8 cellular contexts compared by ENCODE assay signal in the genomic region with DNA sequence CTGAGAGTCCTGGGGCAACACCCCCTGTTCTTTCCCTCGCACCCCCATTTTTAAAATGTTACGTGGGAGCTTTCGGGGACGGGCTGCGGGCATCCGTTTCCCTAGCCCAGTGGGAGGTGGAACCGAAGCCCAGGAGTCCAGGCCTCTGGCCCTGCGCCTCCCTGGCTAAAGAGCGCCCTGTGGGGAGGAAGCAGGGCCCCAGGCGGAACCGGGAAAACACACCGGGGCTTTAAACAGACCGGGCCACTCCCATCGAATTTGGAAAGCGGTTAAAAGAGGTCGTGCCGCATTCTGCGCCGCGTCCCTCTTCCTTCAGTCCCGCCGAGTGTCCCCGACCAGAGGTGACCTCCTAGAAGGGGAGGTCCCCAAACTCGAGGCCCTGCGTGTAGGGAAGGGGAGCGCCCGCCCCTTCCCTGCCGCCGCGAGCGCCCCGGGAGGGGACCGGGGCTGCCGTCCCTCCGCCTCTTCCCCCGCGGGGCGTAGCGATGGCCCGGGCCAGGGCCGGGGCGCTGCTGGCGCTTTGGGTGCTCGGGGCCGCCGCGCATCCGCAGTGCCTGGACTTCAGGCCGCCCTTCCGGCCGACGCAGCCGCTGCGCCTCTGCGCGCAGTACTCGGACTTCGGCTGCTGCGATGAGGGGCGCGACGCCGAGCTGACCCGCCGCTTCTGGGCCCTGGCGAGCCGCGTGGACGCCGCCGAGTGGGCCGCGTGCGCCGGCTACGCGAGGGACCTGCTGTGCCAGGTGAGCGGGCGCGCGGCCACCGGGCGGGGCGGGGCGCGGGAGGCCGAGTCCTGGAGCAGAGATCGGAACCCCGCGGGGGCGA. TPM values are rescaled to one million over a fixed set of nuclear protein-coding genes. Genes with fewer than 3 reads are reported as not detected.
DNase-seq lines count a peak whose midpoint lies in the region; ATAC-seq and TF ChIP-seq lines count a peak whose summit lies in the region.

Gene HHIPL1, plus strand, starts transcription at position 407 of the 822 bp plus-strand sequence. Its CDS starts 79 bp downstream, at position 486.

- CTCF ChIA-PET in WTC11 (lab: Charles Lee): no interaction called here

- no peaks in the 10 kb centered on the region for H3K9me3 Mint-ChIP-seq in WTC11

- no peak within 1 kb of the TSS for H3K27ac Mint-ChIP-seq in WTC11

- POLR2A ChIA-PET in WTC11 (lab: Charles Lee): no interaction called here

- H3K4me1 Mint-ChIP-seq in WTC11: peaks cover 5% of the 10 kb centered on the region

- peaks cover 37% of the 10 kb centered on the region for H3K27me3 Mint-ChIP-seq in WTC11 (ENCODE audit: low read depth)

- peak within 1 kb of the TSS; percentile 59 for H3K4me3 Mint-ChIP-seq in WTC11

- no peaks in the 10 kb centered on the region for H3K36me3 Mint-ChIP-seq in WTC11

- intact Hi-C loops in left cardiac atrium (cut with DNase I) (no loop called here), posterior vena cava (cut with DNase I) (no loop called here)

- TF ChIP-seq CTCF in WTC11 (IDR thresholded peaks at IDR 0.05) (no peak), GM20000 (IDR thresholded peaks at IDR 0.05; ENCODE audit: extremely low read depth, missing control alignments) (no peak)

- DNase-seq in CD1c-positive myeloid dendritic cell (ENCODE audit: extremely low spot score): peak; percentile 4
- peak; percentile 42 for DNase-seq in WTC11 (ENCODE audit: low spot score)
- peak; percentile 49 for DNase-seq in left cardiac atrium
- DNase-seq in posterior vena cava (ENCODE audit: low spot score): no peak
- DNase-seq in GM20000 (ENCODE audit: low spot score): no peak
- DNase-seq in mucosa of gallbladder (ENCODE audit: low spot score): no peak

- ATAC-seq in WTC11 (peak; percentile 71), left cardiac atrium (peak; percentile 74 to 80), GM21786 (IDR thresholded peaks at IDR 0.05; ENCODE audit: unreplicated experiment) (no peak), GM18519 (IDR thresholded peaks at IDR 0.05; ENCODE audit: low FRiP score, unreplicated experiment) (no peak)

TF ChIP-seq in WTC11, 78 proteins besides CTCF, POLR2A, EP300 and RAD21 (continues in another document):
- TF ChIP-seq, protein P1, sequence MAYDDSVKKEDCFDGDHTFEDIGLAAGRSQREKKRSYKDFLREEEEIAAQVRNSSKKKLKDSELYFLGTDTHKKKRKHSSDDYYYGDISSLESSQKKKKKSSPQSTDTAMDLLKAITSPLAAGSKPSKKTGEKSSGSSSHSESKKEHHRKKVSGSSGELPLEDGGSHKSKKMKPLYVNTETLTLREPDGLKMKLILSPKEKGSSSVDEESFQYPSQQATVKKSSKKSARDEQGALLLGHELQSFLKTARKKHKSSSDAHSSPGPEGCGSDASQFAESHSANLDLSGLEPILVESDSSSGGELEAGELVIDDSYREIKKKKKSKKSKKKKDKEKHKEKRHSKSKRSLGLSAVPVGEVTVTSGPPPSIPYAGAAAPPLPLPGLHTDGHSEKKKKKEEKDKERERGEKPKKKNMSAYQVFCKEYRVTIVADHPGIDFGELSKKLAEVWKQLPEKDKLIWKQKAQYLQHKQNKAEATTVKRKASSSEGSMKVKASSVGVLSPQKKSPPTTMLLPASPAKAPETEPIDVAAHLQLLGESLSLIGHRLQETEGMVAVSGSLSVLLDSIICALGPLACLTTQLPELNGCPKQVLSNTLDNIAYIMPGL (CRISPR knock-in tag; IDR thresholded peaks at IDR 0.05): no peak; the same call in 1 of the 2 replicates
- TF ChIP-seq USF1 (CRISPR knock-in tag; IDR thresholded peaks at IDR 0.05) (peak; percentile 24; the same call in 1 of the 2 replicates), ZNF425 (CRISPR knock-in tag; conservative IDR thresholded peaks at IDR 0.05) (no peak), ATF2 (CRISPR knock-in tag; IDR thresholded peaks at IDR 0.05; ENCODE audit: borderline replicate concordance, low read depth) (no peak), NFE2L1 (CRISPR knock-in tag; IDR thresholded peaks at IDR 0.05) (no peak; the same call in 1 of the 2 replicates), CBFB (CRISPR knock-in tag; IDR thresholded peaks at IDR 0.05; ENCODE audit: low read depth) (no peak), TCF7 (CRISPR knock-in tag; IDR thresholded peaks at IDR 0.05; ENCODE audit: low read depth) (peak; percentile 88; the same call in 1 of the 2 replicates), E2F5 (CRISPR knock-in tag; IDR thresholded peaks at IDR 0.05) (peak; percentile 56; the same call in 1 of the 2 replicates), NR2C2 (CRISPR knock-in tag; IDR thresholded peaks at IDR 0.05) (0 out of 2 replicates have a peak, but pooled peaks have one; percentile 25)
- TF ChIP-seq, protein P2, sequence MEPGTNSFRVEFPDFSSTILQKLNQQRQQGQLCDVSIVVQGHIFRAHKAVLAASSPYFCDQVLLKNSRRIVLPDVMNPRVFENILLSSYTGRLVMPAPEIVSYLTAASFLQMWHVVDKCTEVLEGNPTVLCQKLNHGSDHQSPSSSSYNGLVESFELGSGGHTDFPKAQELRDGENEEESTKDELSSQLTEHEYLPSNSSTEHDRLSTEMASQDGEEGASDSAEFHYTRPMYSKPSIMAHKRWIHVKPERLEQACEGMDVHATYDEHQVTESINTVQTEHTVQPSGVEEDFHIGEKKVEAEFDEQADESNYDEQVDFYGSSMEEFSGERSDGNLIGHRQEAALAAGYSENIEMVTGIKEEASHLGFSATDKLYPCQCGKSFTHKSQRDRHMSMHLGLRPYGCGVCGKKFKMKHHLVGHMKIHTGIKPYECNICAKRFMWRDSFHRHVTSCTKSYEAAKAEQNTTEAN (CRISPR knock-in tag; IDR thresholded peaks at IDR 0.05): 0 out of 2 replicates have a peak, but pooled peaks have one; percentile 33

RNA-seq across cellular contexts. Expression of gene HHIPL1, which starts in this region (rescaled TPM):
- total RNA-seq in WTC11 (2021) (1.2 to 2.0 TPM (median 1.5 TPM) in 3 replicates), left cardiac atrium (1 to 10 TPM; 2.1 to 2.6 TPM), posterior vena cava (10 to 100 TPM; 10.9 to 11.6 TPM), mucosa of gallbladder (5.3 TPM)

Comparison
In these comparisons a context has a peak if more than half of its experiments do, and no peak if none do; other contexts are left out.
1. DNase-seq: peak in CD1c-positive myeloid dendritic cell (single experiment), WTC11 (single experiment) and left cardiac atrium (single experiment); none in posterior vena cava (single experiment), GM20000 (single experiment) and mucosa of gallbladder (single experiment).
2. ATAC-seq: peak in WTC11 (single experiment) and left cardiac atrium (2 of 2); none in GM21786 (single experiment) and GM18519 (single experiment).